ENCODE assay signal across 22 cellular contexts in the genomic region with DNA sequence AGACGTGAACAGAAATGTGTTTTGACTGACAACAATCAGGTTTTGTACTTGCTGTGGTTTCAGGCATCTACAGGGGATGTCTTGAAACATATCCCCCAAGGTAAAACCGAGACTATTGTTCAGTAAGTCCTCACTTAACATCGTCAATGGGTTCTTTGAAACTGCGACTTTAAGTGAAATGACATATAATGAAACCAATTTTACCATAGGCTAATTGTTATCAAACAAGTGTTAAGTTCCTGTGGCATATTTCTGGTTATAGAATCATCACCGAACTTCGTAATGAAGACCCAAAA. TPM values are rescaled to one million over a fixed set of nuclear protein-coding genes. Genes with fewer than 3 reads are reported as not detected.
DNase-seq lines count a peak whose midpoint lies in the region; ATAC-seq and TF ChIP-seq lines count a peak whose summit lies in the region.
"Had no signal": no experiment of that assay in that cellular context is flagged by ENCODE, and none has a peak within 500 bp of the region (broad histone marks: within the 10 kb centered on the region; RNA-seq: fewer than 3 reads in every experiment).

No MANE protein-coding gene starts in this region.

- H3K4me1 ChIP-seq in KMS-11 (ENCODE audit: low read depth, poor library complexity, severe bottlenecking): peaks cover 14% of the 10 kb centered on the region
- peaks cover 0 to 9% of the 10 kb centered on the region in 2 donors for H3K4me1 ChIP-seq in naive thymus-derived CD4-positive, alpha-beta T cell (ENCODE audit: control insufficient read depth in 2 of 2, insufficient read depth in 2 of 2, low read length in 2 of 2)
- H3K4me1 ChIP-seq: colonic mucosa, neural progenitor cell had no signal

- intact Hi-C loops in naive thymus-derived CD4-positive, alpha-beta T cell (cut with micrococcal nuclease): no loop called here

- H3K27ac ChIP-seq in KMS-11 (no peak overlapping the region), RWPE1 (no peak overlapping the region)
- H3K27ac ChIP-seq in naive thymus-derived CD4-positive, alpha-beta T cell (ENCODE audit: low read depth, low read length): no peak overlapping the region
- H3K27ac ChIP-seq: 22Rv1; BLaER1 treated with 17β-estradiol and CSF1 and Interleukin-3, amounts not matched to agents 10 nM and 100 nM; colonic mucosa; foreskin keratinocyte; neural progenitor cell; tibial artery had no signal

- no peaks in the 10 kb centered on the region for H3K9me3 ChIP-seq in naive thymus-derived CD4-positive, alpha-beta T cell (ENCODE audit: control insufficient read depth in 2 of 3, low read length in 3 of 3)
- H3K9me3 ChIP-seq: BLaER1 treated with 17β-estradiol and CSF1 and Interleukin-3, amounts not matched to agents 10 nM and 100 nM; colonic mucosa; psoas muscle; tibial artery had no signal

- no peaks in the 10 kb centered on the region for H3K27me3 Mint-ChIP-seq in naive thymus-derived CD4-positive, alpha-beta T cell

- no peaks in the 10 kb centered on the region for H3K9me3 Mint-ChIP-seq in naive thymus-derived CD4-positive, alpha-beta T cell
- H3K9me3 Mint-ChIP-seq: neural progenitor cell had no signal

- H3K36me3 ChIP-seq in KMS-11 (ENCODE audit: insufficient read depth): no peaks in the 10 kb centered on the region
- no peaks in the 10 kb centered on the region for H3K36me3 ChIP-seq in naive thymus-derived CD4-positive, alpha-beta T cell (ENCODE audit: control insufficient read depth in 2 of 3, insufficient read depth in 3 of 3, low read length in 3 of 3)
- H3K36me3 ChIP-seq: BLaER1 treated with 17β-estradiol and CSF1 and Interleukin-3, amounts not matched to agents 10 nM and 100 nM; colonic mucosa; neural progenitor cell; tibial artery had no signal

- no peak for DNase-seq in activated CD4-positive, CD25-positive, alpha-beta regulatory T cell (lab: John Stamatoyannopoulos, UW)
- DNase-seq in naive thymus-derived CD4-positive, alpha-beta T cell: no peak
- DNase-seq in RWPE1 (ENCODE audit: low spot score): no peak
- no peak for DNase-seq in D341Med (ENCODE audit: low spot score)
- DNase-seq: colonic mucosa; DMS53; foreskin keratinocyte; H7; left cardiac atrium; NCI-H1436; NK-92 treated with Interleukin-12 subunit alpha and Interleukin-12 subunit beta, amount 100 ng/mL, for 24 hours; psoas muscle; tibial artery had no signal

- CTCF ChIA-PET in naive thymus-derived CD4-positive, alpha-beta T cell (lab: Charles Lee): interaction anchor here (0.8 kb wide), 1 partner anchor 302 kb away, joined by 4 read pairs; no protein-coding TSS in a partner anchor
- CTCF ChIA-PET in RWPE1 (lab: Yijun Ruan, JAX): interaction anchor here (0.6 kb wide), 2 partner anchors 8 to 165 kb away, joined by 3 to 8 read pairs; no protein-coding TSS in a partner anchor

- no peak overlapping the region for H3K4me3 Mint-ChIP-seq in naive thymus-derived CD4-positive, alpha-beta T cell
- H3K4me3 Mint-ChIP-seq: neural progenitor cell had no signal

- no peak overlapping the region for H3K9ac ChIP-seq in KMS-11
- H3K9ac ChIP-seq: BLaER1 treated with 17β-estradiol and CSF1 and Interleukin-3, amounts not matched to agents 10 nM and 100 nM; neural progenitor cell had no signal

- H3K36me3 Mint-ChIP-seq in naive thymus-derived CD4-positive, alpha-beta T cell: no peaks in the 10 kb centered on the region
- H3K36me3 Mint-ChIP-seq: neural progenitor cell had no signal

- ATAC-seq in activated CD4-positive, CD25-positive, alpha-beta regulatory T cell treated with anti-CD3 and anti-CD28 coated beads, Interleukin-2, amount 50 U/mL, for 24 hours: peak; percentile 25 to 71
- ATAC-seq in GM19043 (IDR thresholded peaks at IDR 0.05; ENCODE audit: low read depth, unreplicated experiment) (peak; percentile 61), GM18870 (IDR thresholded peaks at IDR 0.05; ENCODE audit: unreplicated experiment) (no peak)
- ATAC-seq in naive thymus-derived CD4-positive, alpha-beta T cell: peak; percentile 29
- ATAC-seq: left cardiac atrium had no signal

- peaks cover 0 to 10% (median 0%) of the 10 kb centered on the region in 7 donors for H3K4me1 Mint-ChIP-seq in naive thymus-derived CD4-positive, alpha-beta T cell
- H3K4me1 Mint-ChIP-seq: neural progenitor cell had no signal

- H3K27me3 ChIP-seq in KMS-11 (ENCODE audit: insufficient read depth, low read depth): no peaks in the 10 kb centered on the region
- no peaks in the 10 kb centered on the region for H3K27me3 ChIP-seq in naive thymus-derived CD4-positive, alpha-beta T cell (ENCODE audit: control insufficient read depth in 2 of 2, insufficient read depth in 2 of 2, low read length in 2 of 2)
- H3K27me3 ChIP-seq: BLaER1 treated with 17β-estradiol and CSF1 and Interleukin-3, amounts not matched to agents 10 nM and 100 nM; colonic mucosa; foreskin keratinocyte; neural progenitor cell; tibial artery had no signal

- H4K20me1 ChIP-seq in KMS-11 (ENCODE audit: insufficient read depth): no peaks in the 10 kb centered on the region

- no peak overlapping the region for H3K4me3 ChIP-seq in KMS-11 (IDR thresholded peaks at IDR 0.05; ENCODE audit: insufficient read depth, low read depth, low read length)
- H3K4me3 ChIP-seq in naive thymus-derived CD4-positive, alpha-beta T cell (ENCODE audit: low read length): peak overlapping the region; percentile 44
- H3K4me3 ChIP-seq: BLaER1 treated with 17β-estradiol and CSF1 and Interleukin-3, amounts not matched to agents 10 nM and 100 nM; colonic mucosa; neural progenitor cell; psoas muscle; smooth muscle cell; tibial artery had no signal

- H2AFZ ChIP-seq in KMS-11 (ENCODE audit: low read depth): no peak overlapping the region
- H2AFZ ChIP-seq: neural progenitor cell had no signal

- H3K79me2 ChIP-seq in KMS-11 (ENCODE audit: insufficient read depth, low read depth): no peaks in the 10 kb centered on the region

- H3K27ac Mint-ChIP-seq in naive thymus-derived CD4-positive, alpha-beta T cell: no peak overlapping the region
- H3K27ac Mint-ChIP-seq: neural progenitor cell had no signal

- TF ChIP-seq CTCF in KMS-11 (conservative IDR thresholded peaks at IDR 0.05; ENCODE audit: low read depth, low read length) (no peak), RWPE1 (conservative IDR thresholded peaks at IDR 0.05; ENCODE audit: low read depth) (no peak)

- 0 out of 2 replicates have a peak overlapping the region, but pooled peaks have one; percentile 13 for H3K4me2 ChIP-seq in KMS-11
- H3K4me2 ChIP-seq: BLaER1 treated with 17β-estradiol and CSF1 and Interleukin-3, amounts not matched to agents 10 nM and 100 nM; neural progenitor cell had no signal

- POLR2A ChIA-PET in naive thymus-derived CD4-positive, alpha-beta T cell (lab: Charles Lee): no interaction called here
- POLR2A ChIA-PET in RWPE1 (lab: Yijun Ruan, JAX; ENCODE audit: low non-redundant PET): no interaction called here

RNA-seq across cellular contexts. Expression of gene OMD, which starts 16.4 kb away (rescaled TPM):
- total RNA-seq in naive thymus-derived CD4-positive, alpha-beta T cell: not detected
- not detected for polyA plus RNA-seq in naive thymus-derived CD4-positive, alpha-beta T cell
- total RNA-seq: foreskin keratinocyte, H7, smooth muscle cell had no signal
- polyA plus RNA-seq: foreskin keratinocyte, smooth muscle cell had no signal

RNA-seq across cellular contexts. Expression of gene OGN, which starts 36.3 kb away (rescaled TPM):
- total RNA-seq in naive thymus-derived CD4-positive, alpha-beta T cell: under 1 TPM in 2 of 5 experiments, not detected in 3; 0.22 to 0.27 TPM
- polyA plus RNA-seq in naive thymus-derived CD4-positive, alpha-beta T cell: under 1 TPM; 0.10 to 0.18 TPM
- total RNA-seq: foreskin keratinocyte, H7, LHCN-M2 had no signal
- polyA plus RNA-seq: foreskin keratinocyte had no signal

RNA-seq across cellular contexts. Expression of gene ASPN, which starts 41.6 kb away (rescaled TPM):
- not detected for total RNA-seq in naive thymus-derived CD4-positive, alpha-beta T cell
- polyA plus RNA-seq in naive thymus-derived CD4-positive, alpha-beta T cell: not detected
- total RNA-seq: foreskin keratinocyte, H7, LHCN-M2 had no signal
